ENCODE assay signal across 22 cellular contexts in genomic region chr18:51801515-51801914, GRCh38.
DNase-seq lines count a peak whose midpoint lies in the region; ATAC-seq, FAIRE-seq and TF ChIP-seq lines count a peak whose summit lies in the region.
"Had no signal": no experiment of that assay in that cellular context is flagged by ENCODE, and none has a peak within 500 bp of the region (broad histone marks: within the 10 kb centered on the region; RNA-seq: fewer than 3 reads in every experiment).

No MANE protein-coding gene starts in this region.

- BruUV-seq in IMR-90 (replicated peaks; lab: Mats Ljungman, UMichigan), result no TSS peak

- H3K27me3 Mint-ChIP-seq in activated T-helper 17 cell treated with anti-CD3 and anti-CD28 coated beads, Interleukin-2, amount 50 U/mL, for 72 hours, result no peaks in the 10 kb centered on the region
- H3K27me3 Mint-ChIP-seq: B cell; CD4-positive, alpha-beta T cell had no signal

- no peak overlapping the region for H2BK20ac ChIP-seq in IMR-90 (ENCODE audit: low read depth, low read length)
- no peak overlapping the region for H2BK20ac ChIP-seq in H1 (ENCODE audit: low read length)

- FAIRE-seq in A549 (lab: Jason Lieb, UNC) (no peak), H1 (lab: Jason Lieb, UNC) (no peak)
- FAIRE-seq: A204.1, D721Med, G401.6, GM12891, GM19239 had no signal

- in situ Hi-C loops in IMR-90 (cut with MboI; ENCODE audit: low sequenced_read_pairs), result no loop called here

- no peak for DNase-seq in A549 (ENCODE audit: low read depth in 1 of 2, low spot score in 1 of 2)
- DNase-seq in IMR-90, result no peak
- no peak for DNase-seq in H1 (ENCODE audit: low read depth in 1 of 2, low spot score in 2 of 2)
- DNase-seq in kidney tubule cell (ENCODE audit: low spot score), result no peak
- DNase-seq: 8988T; AML-193; Caco-2; Calu3; CD4-positive, alpha-beta T cell; CD8-positive, alpha-beta T cell; DMS79 treated with DMSO at 0.1 percent for 48 hours; GF-D8 had no signal

- TF ChIP-seq RAD21 in A549 (conservative IDR thresholded peaks at IDR 0.05 in 1 of 2, IDR thresholded peaks at IDR 0.05 in 1 of 2), result no peak
- no peak for TF ChIP-seq RAD21 in IMR-90 (IDR thresholded peaks at IDR 0.05; ENCODE audit: low read length)
- TF ChIP-seq RAD21 in H1 (IDR thresholded peaks at IDR 0.05 in 1 of 2, conservative IDR thresholded peaks at IDR 0.05 in 1 of 2; ENCODE audit: low read depth in 2 of 2, low read length in 2 of 2), result no peak

- 0% methylated on average over 1 of the region's 1 CpG for WGBS in A549 (ENCODE audit: missing lambda C conversion rate)
- WGBS in IMR-90 (ENCODE audit: extremely low coverage in 2 of 2, insufficient read length in 1 of 2), 2 experiments, result no CpG with 5 or more reads among the region's 1 CpG
- 96% methylated on average over 1 of the region's 1 CpG; no CpG with 5 or more reads in 1 of the 2 experiments for WGBS in H1 (ENCODE audit: extremely low coverage in 1 of 2, insufficient coverage in 1 of 2, insufficient read length in 1 of 2, insufficient replicate concordance in 2 of 2, low coverage in 1 of 2, low lambda C conversion rate in 2 of 2, missing lambda C conversion rate in 1 of 2), 2 experiments

- no peak overlapping the region for H2AK9ac ChIP-seq in IMR-90 (replicated peaks; ENCODE audit: low read depth, low read length, poor library complexity)

- no peak overlapping the region for H3K18ac ChIP-seq in IMR-90 (ENCODE audit: low read depth, low read length)
- H3K18ac ChIP-seq in H1 (ENCODE audit: extremely low read depth, low read length), result no peak overlapping the region

- ATAC-seq in A549 (no peak), IMR-90 (ENCODE audit: low read depth) (no peak), HG03108 (IDR thresholded peaks at IDR 0.05; ENCODE audit: unreplicated experiment) (no peak)
- ATAC-seq in activated T-helper 17 cell treated with anti-CD3 and anti-CD28 coated beads, Interleukin-2, amount 50 U/mL, for 72 hours (replicated peaks), result no peak
- ATAC-seq: CD8-positive, alpha-beta T cell had no signal

- CTCF ChIA-PET in A549 (lab: Yijun Ruan, JAX) (no interaction called here), IMR-90 (lab: Yijun Ruan, JAX) (interaction anchor here (0.6 kb wide), 1 partner anchor 190 kb away, joined by 4 read pairs; no protein-coding TSS in a partner anchor), H1 (lab: Charles Lee; ENCODE audit: partially characterized antibody) (no interaction called here)

- dilution Hi-C loops in IMR-90 (cut with HindIII; ENCODE audit: low sequenced_read_pairs, unreplicated experiment), result no loop called here

- H3K4ac ChIP-seq in IMR-90 (ENCODE audit: low read depth, low read length) (no peak overlapping the region), H1 (replicated peaks; ENCODE audit: insufficient read length, low read depth, low read length) (no peak overlapping the region)

- H3K36me3 Mint-ChIP-seq in activated T-helper 17 cell treated with anti-CD3 and anti-CD28 coated beads, Interleukin-2, amount 50 U/mL, for 72 hours (ENCODE audit: low read depth), result no peaks in the 10 kb centered on the region
- H3K36me3 Mint-ChIP-seq: CD8-positive, alpha-beta T cell had no signal

- no peak overlapping the region for H3K27ac Mint-ChIP-seq in activated T-helper 17 cell treated with anti-CD3 and anti-CD28 coated beads, Interleukin-2, amount 50 U/mL, for 72 hours
- H3K27ac Mint-ChIP-seq: B cell; CD4-positive, alpha-beta T cell; CD8-positive, alpha-beta T cell had no signal

- H3K4me1 ChIP-seq in A549 (no peaks in the 10 kb centered on the region), IMR-90 (ENCODE audit: control insufficient read depth, insufficient read depth, low read length) (no peaks in the 10 kb centered on the region), H1 (replicated peaks in 1 of 4; ENCODE audit: control insufficient read depth in 3 of 4, insufficient read depth in 4 of 4, low read length in 3 of 4) (no peaks in the 10 kb centered on the region)
- H3K4me1 ChIP-seq: BLaER1 treated with 17β-estradiol and CSF1 and Interleukin-3, amounts not matched to agents 10 nM and 100 nM; Caco-2 had no signal

- H2BK5ac ChIP-seq in IMR-90 (ENCODE audit: low read depth, low read length, poor library complexity, severe bottlenecking) (no peak overlapping the region), H1 (ENCODE audit: low read depth, low read length) (no peak overlapping the region)

- intact Hi-C loops in IMR-90 (cut with micrococcal nuclease), result no loop called here

- H4K8ac ChIP-seq in IMR-90 (ENCODE audit: low read depth in 2 of 2, low read length in 2 of 2) (no peak overlapping the region), H1 (ENCODE audit: extremely low read depth, insufficient read depth, low read length) (no peak overlapping the region)

- H3K9me1 ChIP-seq in IMR-90 (ENCODE audit: insufficient read depth, low read length), result no peaks in the 10 kb centered on the region

- H3K79me2 ChIP-seq in H1 (ENCODE audit: control insufficient read depth in 1 of 2, insufficient read depth in 2 of 2, low read length in 2 of 2), result no peaks in the 10 kb centered on the region

- no peak overlapping the region for H3K4me3 Mint-ChIP-seq in activated T-helper 17 cell treated with anti-CD3 and anti-CD28 coated beads, Interleukin-2, amount 50 U/mL, for 72 hours
- H3K4me3 Mint-ChIP-seq: B cell; CD4-positive, alpha-beta T cell; CD8-positive, alpha-beta T cell had no signal

- H3K36me3 ChIP-seq in IMR-90 (ENCODE audit: control insufficient read depth, insufficient read depth, low read length) (no peaks in the 10 kb centered on the region), H1 (ENCODE audit: control insufficient read depth in 2 of 4, insufficient read depth in 4 of 4, low read length in 3 of 4) (no peaks in the 10 kb centered on the region)
- H3K36me3 ChIP-seq: BLaER1 treated with 17β-estradiol and CSF1 and Interleukin-3, amounts not matched to agents 10 nM and 100 nM had no signal

- no peaks in the 10 kb centered on the region for H3K4me1 Mint-ChIP-seq in activated T-helper 17 cell treated with anti-CD3 and anti-CD28 coated beads, Interleukin-2, amount 50 U/mL, for 72 hours
- H3K4me1 Mint-ChIP-seq: B cell had no signal

- no peak for TF ChIP-seq POLR2A in A549 (IDR thresholded peaks at IDR 0.05; ENCODE audit: low read length)
- no peak for TF ChIP-seq POLR2A in IMR-90 (IDR thresholded peaks at IDR 0.05; ENCODE audit: low read depth, low read length)
- TF ChIP-seq POLR2A in H1 (IDR thresholded peaks at IDR 0.05; ENCODE audit: control extremely low read depth in 1 of 2, low read depth in 2 of 2, low read length in 2 of 2), result no peak

- H2BK15ac ChIP-seq in IMR-90 (ENCODE audit: low read depth, low read length), result no peak overlapping the region
- no peak overlapping the region for H2BK15ac ChIP-seq in H1 (ENCODE audit: low read length)

- H3K79me1 ChIP-seq in IMR-90 (ENCODE audit: low read depth in 1 of 2, low read length in 2 of 2) (no peaks in the 10 kb centered on the region), H1 (ENCODE audit: low read depth, low read length) (no peaks in the 10 kb centered on the region)

- no peak for TF ChIP-seq EP300 in A549 (IDR thresholded peaks at IDR 0.05)
- no peak for TF ChIP-seq EP300 in H1 (IDR thresholded peaks at IDR 0.05; ENCODE audit: borderline replicate concordance in 1 of 2, low read depth in 2 of 2, low read length in 2 of 2)

- TF ChIP-seq CTCF in A549 (IDR thresholded peaks at IDR 0.05), result no peak
- no peak for TF ChIP-seq CTCF in IMR-90 (conservative IDR thresholded peaks at IDR 0.05; ENCODE audit: low read depth, low read length)
- TF ChIP-seq CTCF in H1 (IDR thresholded peaks at IDR 0.05; ENCODE audit: control extremely low read depth in 1 of 3, insufficient read depth in 1 of 3, low read depth in 1 of 3, low read length in 3 of 3), result no peak

- POLR2A ChIA-PET in A549 (lab: Yijun Ruan, JAX) (no interaction called here), IMR-90 (lab: Charles Lee; ENCODE audit: unreplicated experiment) (no interaction called here), H1 (lab: Charles Lee; ENCODE audit: partially characterized antibody) (no interaction called here)

- H2BK12ac ChIP-seq in H1 (ENCODE audit: low read depth, low read length), result no peak overlapping the region

- no peak overlapping the region for H3K23ac ChIP-seq in IMR-90 (ENCODE audit: low read depth, low read length)
- H3K23ac ChIP-seq in H1 (ENCODE audit: insufficient read length), result no peak overlapping the region

- H3K4me3 ChIP-seq in A549 (no peak overlapping the region), IMR-90 (ENCODE audit: insufficient read depth, low read depth, low read length) (no peak overlapping the region), H1 (ENCODE audit: extremely low read depth in 1 of 4, insufficient read depth in 2 of 4, low read depth in 3 of 4, low read length in 4 of 4) (no peak overlapping the region)
- H3K4me3 ChIP-seq: BLaER1 treated with 17β-estradiol and CSF1 and Interleukin-3, amounts not matched to agents 10 nM and 100 nM had no signal

- no peak overlapping the region for H3K9ac ChIP-seq in IMR-90 (ENCODE audit: low read depth, low read length)
- no peak overlapping the region for H3K9ac ChIP-seq in H1 (replicated peaks in 1 of 4; ENCODE audit: extremely low read depth in 1 of 4, low read depth in 3 of 4, low read length in 3 of 4)
- H3K9ac ChIP-seq: BLaER1 treated with 17β-estradiol and CSF1 and Interleukin-3, amounts not matched to agents 10 nM and 100 nM had no signal

- no peaks in the 10 kb centered on the region for H3K9me3 Mint-ChIP-seq in activated T-helper 17 cell treated with anti-CD3 and anti-CD28 coated beads, Interleukin-2, amount 50 U/mL, for 72 hours
- H3K9me3 Mint-ChIP-seq: CD4-positive, alpha-beta T cell; CD8-positive, alpha-beta T cell had no signal

- no peaks in the 10 kb centered on the region for H3K27me3 ChIP-seq in IMR-90 (ENCODE audit: control insufficient read depth, insufficient read depth, low read length)
- no peaks in the 10 kb centered on the region for H3K27me3 ChIP-seq in H1 (replicated peaks in 1 of 4; ENCODE audit: control insufficient read depth in 3 of 4, extremely low read depth in 1 of 4, insufficient read depth in 3 of 4, low read length in 3 of 4)
- H3K27me3 ChIP-seq: BLaER1 treated with 17β-estradiol and CSF1 and Interleukin-3, amounts not matched to agents 10 nM and 100 nM had no signal

- H3K4me2 ChIP-seq in A549 (no peak overlapping the region), IMR-90 (ENCODE audit: low read depth, low read length) (no peak overlapping the region), H1 (ENCODE audit: insufficient read depth in 1 of 2, low read depth in 2 of 2, low read length in 2 of 2) (no peak overlapping the region)
- H3K4me2 ChIP-seq: BLaER1 treated with 17β-estradiol and CSF1 and Interleukin-3, amounts not matched to agents 10 nM and 100 nM had no signal

- H3K9me3 ChIP-seq in A549, result no peaks in the 10 kb centered on the region
- no peaks in the 10 kb centered on the region for H3K9me3 ChIP-seq in IMR-90 (ENCODE audit: control insufficient read depth, insufficient read depth, low read length)
- H3K9me3 ChIP-seq in H1 (ENCODE audit: insufficient read depth in 2 of 2, low read depth in 1 of 2, low read length in 1 of 2), result no peaks in the 10 kb centered on the region
- H3K9me3 ChIP-seq: Caco-2 had no signal

- no peak overlapping the region for H4K5ac ChIP-seq in IMR-90 (ENCODE audit: low read depth, low read length)
- H4K5ac ChIP-seq in H1 (ENCODE audit: insufficient read length, low read depth, low read length), result no peak overlapping the region

- no peak overlapping the region for H4K91ac ChIP-seq in IMR-90 (ENCODE audit: insufficient read depth, low read depth, low read length)
- no peak overlapping the region for H4K91ac ChIP-seq in H1 (replicated peaks; ENCODE audit: insufficient read length, low read length)

- H3K23me2 ChIP-seq in H1 (ENCODE audit: low read depth, low read length), result no peaks in the 10 kb centered on the region

- H2AFZ ChIP-seq in IMR-90 (replicated peaks; ENCODE audit: low read length, poor library complexity) (no peak overlapping the region), H1 (ENCODE audit: low read length) (no peak overlapping the region)

- H3K27ac ChIP-seq in A549 (no peak overlapping the region), IMR-90 (ENCODE audit: insufficient read depth, low read length) (no peak overlapping the region), H1 (ENCODE audit: low read depth, low read length) (no peak overlapping the region)
- H3K27ac ChIP-seq: BLaER1 treated with 17β-estradiol and CSF1 and Interleukin-3, amounts not matched to agents 10 nM and 100 nM; C4-2B had no signal

- H2BK120ac ChIP-seq in IMR-90 (ENCODE audit: low read depth, low read length) (no peak overlapping the region), H1 (replicated peaks; ENCODE audit: low read depth, low read length) (no peak overlapping the region)

- no peak overlapping the region for H2AK5ac ChIP-seq in IMR-90 (ENCODE audit: low read depth, low read length)
- H2AK5ac ChIP-seq in H1 (ENCODE audit: low read depth, low read length), result no peak overlapping the region

- no peak overlapping the region for H3K14ac ChIP-seq in IMR-90 (replicated peaks; ENCODE audit: low read depth, low read length)
- H3K14ac ChIP-seq in H1 (ENCODE audit: insufficient read length), result no peak overlapping the region

- H3K56ac ChIP-seq in IMR-90 (ENCODE audit: extremely low read depth, insufficient read depth, low read length) (no peak overlapping the region), H1 (replicated peaks; ENCODE audit: insufficient read length, low read depth, low read length) (no peak overlapping the region)

- H4K20me1 ChIP-seq in IMR-90 (ENCODE audit: insufficient read depth, low read length) (no peaks in the 10 kb centered on the region), H1 (replicated peaks in 1 of 2; ENCODE audit: control insufficient read depth in 1 of 2, insufficient read depth in 2 of 2, low read length in 2 of 2) (no peaks in the 10 kb centered on the region)
- H4K20me1 ChIP-seq: BLaER1 treated with 17β-estradiol and CSF1 and Interleukin-3, amounts not matched to agents 10 nM and 100 nM had no signal

Comparison
In these comparisons a context has a peak if more than half of its experiments do, and no peak if none do; other contexts are left out.
1. Of the 18 proteins assayed by ChIP-seq in both H1 and A549: peak only in H1: none; only in A549: none; in both: MAFK; in neither: 17.